1 cellular context compared by ENCODE assay signal in genomic region chr14:24315807-24316596, GRCh38.
TF ChIP-seq lines count a peak whose summit lies in the region.

No MANE protein-coding gene starts in this region.

TF ChIP-seq in HepG2, 621 proteins besides CTCF, POLR2A, EP300 and RAD21 (continued from another document and continues in another):
- TF ChIP-seq HNF1A (IDR thresholded peaks at IDR 0.05; ENCODE audit: low read depth) (no peak), HNF1A (CRISPR knock-in tag; IDR thresholded peaks at IDR 0.05; ENCODE audit: borderline replicate concordance) (peak; percentile 92), NONO (IDR thresholded peaks at IDR 0.05) (no peak), NONO (CRISPR knock-in tag; conservative IDR thresholded peaks at IDR 0.05) (no peak), MED13 (CRISPR knock-in tag; IDR thresholded peaks at IDR 0.05) (peak; percentile 88; the same call in 1 of the 2 replicates), ZNF101 (CRISPR knock-in tag; IDR thresholded peaks at IDR 0.05; ENCODE audit: borderline replicate concordance, low read depth) (peak; percentile 92; the same call in 1 of the 2 replicates), GMEB2 (CRISPR knock-in tag; IDR thresholded peaks at IDR 0.05; ENCODE audit: low read depth) (no peak), PATZ1 (CRISPR knock-in tag; IDR thresholded peaks at IDR 0.05) (no peak), TCF12 (IDR thresholded peaks at IDR 0.05) (no peak), TCF12 (CRISPR knock-in tag; IDR thresholded peaks at IDR 0.05) (peak; percentile 94; the same call in 1 of the 2 replicates), ZNF501 (CRISPR knock-in tag; IDR thresholded peaks at IDR 0.05) (peak; percentile 98), ZFP90 (CRISPR knock-in tag; IDR thresholded peaks at IDR 0.05; ENCODE audit: borderline replicate concordance) (peak; percentile 94), SRSF1 (optimal IDR thresholded peaks at IDR 0.05; ENCODE audit: low read depth, low read length) (peak; percentile 93), ZNF333 (CRISPR knock-in tag; IDR thresholded peaks at IDR 0.05; ENCODE audit: borderline replicate concordance) (peak; percentile 99), MNT (IDR thresholded peaks at IDR 0.05) (peak; percentile 30; the same call in 1 of the 2 replicates), BRF2 (CRISPR knock-in tag; IDR thresholded peaks at IDR 0.05) (peak; percentile 97), ZIK1 (CRISPR knock-in tag; IDR thresholded peaks at IDR 0.05; ENCODE audit: borderline replicate concordance, low read depth) (peak; percentile 99; the same call in 1 of the 2 replicates), MED8 (CRISPR knock-in tag; IDR thresholded peaks at IDR 0.05; ENCODE audit: insufficient replicate concordance) (peak; percentile 82), ZNF709 (CRISPR knock-in tag; IDR thresholded peaks at IDR 0.05) (peak; percentile 98; the same call in 1 of the 2 replicates), ZSCAN5A (CRISPR knock-in tag; IDR thresholded peaks at IDR 0.05; ENCODE audit: borderline replicate concordance) (peak; percentile 97), PRDM15 (CRISPR knock-in tag; IDR thresholded peaks at IDR 0.05) (peak; percentile 84), HNF4A (CRISPR knock-in tag; IDR thresholded peaks at IDR 0.05) (peak; percentile 46), KMT2A (CRISPR knock-in tag; IDR thresholded peaks at IDR 0.05) (peak; percentile 82), GATA4 (IDR thresholded peaks at IDR 0.05; ENCODE audit: borderline replicate concordance, low read depth) (no peak), DMTF1 (CRISPR knock-in tag; IDR thresholded peaks at IDR 0.05) (0 out of 2 replicates have a peak, but pooled peaks have one; percentile 92), RBM22 (optimal IDR thresholded peaks at IDR 0.05; ENCODE audit: low read length) (peak; percentile 77), JARID2 (CRISPR knock-in tag; IDR thresholded peaks at IDR 0.05; ENCODE audit: insufficient replicate concordance) (peak; percentile 62), ZNF570 (CRISPR knock-in tag; IDR thresholded peaks at IDR 0.05; ENCODE audit: borderline replicate concordance) (no peak; the same call in 1 of the 2 replicates), RFXANK (CRISPR knock-in tag; IDR thresholded peaks at IDR 0.05) (peak; percentile 72; the same call in 1 of the 2 replicates), SNAI1 (CRISPR knock-in tag; IDR thresholded peaks at IDR 0.05; ENCODE audit: borderline replicate concordance) (peak; percentile 96), ARID3A (IDR thresholded peaks at IDR 0.05; ENCODE audit: low read depth, low read length) (no peak), ZNF335 (CRISPR knock-in tag; IDR thresholded peaks at IDR 0.05) (peak; percentile 90), NCOA1 (CRISPR knock-in tag; IDR thresholded peaks at IDR 0.05) (no peak), GATAD1 (CRISPR knock-in tag; IDR thresholded peaks at IDR 0.05) (peak; percentile 81), REPIN1 (CRISPR knock-in tag; IDR thresholded peaks at IDR 0.05; ENCODE audit: borderline replicate concordance, low read depth) (peak; percentile 99), ZNF253 (CRISPR knock-in tag; IDR thresholded peaks at IDR 0.05; ENCODE audit: borderline replicate concordance) (peak; percentile 98), TMF1 (CRISPR knock-in tag; IDR thresholded peaks at IDR 0.05; ENCODE audit: low read depth) (peak; percentile 99), AGO1 (IDR thresholded peaks at IDR 0.05; ENCODE audit: low read depth, low read length, poor library complexity, severe bottlenecking) (peak; percentile 88), ZNF350 (CRISPR knock-in tag; IDR thresholded peaks at IDR 0.05; ENCODE audit: borderline replicate concordance, low read depth) (peak; percentile 86; the same call in 1 of the 2 replicates), POLR2G (IDR thresholded peaks at IDR 0.05; ENCODE audit: low read depth, low read length) (peak; percentile 76), EHMT2 (IDR thresholded peaks at IDR 0.05; ENCODE audit: borderline replicate concordance, low read depth, low read length) (no peak), HMG20B (CRISPR knock-in tag; conservative IDR thresholded peaks at IDR 0.05) (no peak; the same call in 1 of the 2 replicates)
